In genomic region chrX:38669425-38669824, GRCh38 we compare ENCODE assay signal across 27 cellular contexts.
A peak's percentile ranks its signal among the peaks of the same experiment; 100 is the strongest.
DNase-seq lines count a peak whose midpoint lies in the region; ATAC-seq and TF ChIP-seq lines count a peak whose summit lies in the region.
"Had no signal": no experiment of that assay in that cellular context is flagged by ENCODE, and none has a peak within 500 bp of the region (broad histone marks: within the 10 kb centered on the region; RNA-seq: fewer than 3 reads in every experiment).

No MANE protein-coding gene starts in this region.

- H3K18ac ChIP-seq in mesenchymal stem cell (ENCODE audit: low read depth in 1 of 2, low read length in 2 of 2): no peak overlapping the region

- CTCF ChIA-PET in T-cell (lab: Charles Lee): no interaction called here

- H3K4me1 Mint-ChIP-seq in T-cell: peaks cover 5 to 7% (median 6%) of the 10 kb centered on the region in 3 donors

- H3K23ac ChIP-seq in mesenchymal stem cell (ENCODE audit: low read length in 2 of 2): no peak overlapping the region

- H4K91ac ChIP-seq in mesenchymal stem cell (ENCODE audit: low read length): no peak overlapping the region

- H3K4me2 ChIP-seq in MM.1S (ENCODE audit: low read depth, low read length): peak overlapping the region; percentile 50; the same call in 1 of the 2 replicates
- no peak overlapping the region for H3K4me2 ChIP-seq in mesenchymal stem cell (ENCODE audit: low read length, poor library complexity, severe bottlenecking)

- no peaks in the 10 kb centered on the region for H3K9me2 ChIP-seq in MM.1S (replicated peaks; ENCODE audit: insufficient read depth, low read length)

- peak overlapping the region; percentile 23 to 43 for H3K27ac Mint-ChIP-seq in T-cell
- H3K27ac Mint-ChIP-seq: activated CD4-positive, alpha-beta memory T cell treated with anti-CD3 and anti-CD28 coated beads, Interleukin-2, amount 10 ng/mL, durations not matched to agents 7 days and 5 days; activated T-helper 1 cell treated with anti-CD3 and anti-CD28 coated beads, Interleukin-12 subunit alpha, Interleukin-12 subunit beta, Interleukin-2, Interleukin-4 antibody, amounts not matched to agents 30 ng/mL and 10 ng/mL and 1 ng/mL, durations not matched to agents 14 hours and 24 hours and 36 hours; brain; natural killer cell treated with Interleukin-12 subunit alpha and Interleukin-12 subunit beta and Interleukin-15 and Interleukin-18, amount 100 ng/mL, for 72 hours had no signal

- no peaks in the 10 kb centered on the region for H3K9me3 ChIP-seq in MM.1S (replicated peaks; ENCODE audit: insufficient read depth, low read length)
- no peaks in the 10 kb centered on the region for H3K9me3 ChIP-seq in mesenchymal stem cell (ENCODE audit: control insufficient read depth, low read length)
- H3K9me3 ChIP-seq: esophagus squamous epithelium, lower lobe of right lung, mucosa of descending colon, tibial artery had no signal

- no peaks in the 10 kb centered on the region for H3K79me1 ChIP-seq in mesenchymal stem cell (replicated peaks; ENCODE audit: low read length, poor library complexity, severe bottlenecking)

- H3K36me3 Mint-ChIP-seq in T-cell: no peaks in the 10 kb centered on the region
- H3K36me3 Mint-ChIP-seq: natural killer cell treated with Interleukin-12 subunit alpha and Interleukin-12 subunit beta and Interleukin-15 and Interleukin-18, amount 100 ng/mL, for 72 hours had no signal

- H3F3A ChIP-seq in MM.1S (ENCODE audit: insufficient read depth, low read length): peaks cover 4% of the 10 kb centered on the region; the same call in 1 of the 2 replicates

- H3K79me2 ChIP-seq in MM.1S (ENCODE audit: low read length): no peaks in the 10 kb centered on the region

- peak; percentile 29 for DNase-seq in CD1c-positive myeloid dendritic cell (ENCODE audit: extremely low spot score)
- peak; percentile 83 for DNase-seq in MM.1S
- DNase-seq in T-cell: peak in 12 of 34 experiments; percentile 0 to 21 (median 4)
- peak; percentile 1 for DNase-seq in mesenchymal stem cell
- no peak for DNase-seq in DMS153 (lab: John Stamatoyannopoulos, UW)
- DNase-seq: activated CD4-positive, alpha-beta memory T cell treated with anti-CD3 and anti-CD28 coated beads, Interleukin-2, amount 10 ng/mL, durations not matched to agents 7 days and 5 days; activated CD8-positive, alpha-beta memory T cell treated with anti-CD3 and anti-CD28 coated beads, Interleukin-2, amount 50 U/mL, for 48 hours; activated naive CD4-positive, alpha-beta T cell treated with anti-CD3 and anti-CD28 coated beads, Interleukin-2, amount 50 U/mL, for 16 hours; cerebellar nuclear complex; esophagus squamous epithelium; foreskin keratinocyte; head of caudate nucleus; Kasumi-1; lower lobe of right lung; mucosa of descending colon; NCI-H1436; NCI-H2081 treated with DMSO at 0.1 percent for 48 hours; NCI-H2227 treated with DMSO at 0.1 percent for 48 hours; NCI-H526; stimulated activated CD4-positive, alpha-beta T cell treated with anti-CD3 and anti-CD28 coated beads, Interleukin-4, amount 100 ng/mL, for 24 hours; tibial artery had no signal

- WGBS in mesenchymal stem cell: 0% methylated on average over 2 of the region's 4 CpGs

- ATAC-seq in T-cell (replicated peaks in 1 of 4): peak in 3 of 4 experiments; percentile 35 to 61 (median 59)
- no peak for ATAC-seq in HG02571 (IDR thresholded peaks at IDR 0.05; ENCODE audit: unreplicated experiment)
- no peak for ATAC-seq in GM21367 (IDR thresholded peaks at IDR 0.05; ENCODE audit: unreplicated experiment)
- ATAC-seq: foreskin keratinocyte; lower lobe of right lung; natural killer cell treated with Interleukin-12 subunit alpha and Interleukin-12 subunit beta and Interleukin-15 and Interleukin-18, amount 100 ng/mL, for 72 hours had no signal

- H3K9ac ChIP-seq in MM.1S (ENCODE audit: low read length) (no peak overlapping the region; the same call in 1 of the 2 replicates), mesenchymal stem cell (ENCODE audit: low read length) (no peak overlapping the region)

- no peaks in the 10 kb centered on the region for H3K9me3 Mint-ChIP-seq in T-cell
- H3K9me3 Mint-ChIP-seq: activated CD4-positive, alpha-beta memory T cell treated with anti-CD3 and anti-CD28 coated beads, Interleukin-2, amount 10 ng/mL, durations not matched to agents 7 days and 5 days; activated T-helper 1 cell treated with anti-CD3 and anti-CD28 coated beads, Interleukin-12 subunit alpha, Interleukin-12 subunit beta, Interleukin-2, Interleukin-4 antibody, amounts not matched to agents 30 ng/mL and 10 ng/mL and 1 ng/mL, durations not matched to agents 14 hours and 24 hours and 36 hours; natural killer cell treated with Interleukin-12 subunit alpha and Interleukin-12 subunit beta and Interleukin-15 and Interleukin-18, amount 100 ng/mL, for 72 hours had no signal

- no peak overlapping the region for H3K14ac ChIP-seq in mesenchymal stem cell (ENCODE audit: low read length in 2 of 2)

- H2BK12ac ChIP-seq in mesenchymal stem cell (ENCODE audit: low read length in 2 of 2): no peak overlapping the region

- peaks cover 20% of the 10 kb centered on the region for H3K4me1 ChIP-seq in MM.1S (ENCODE audit: low read length)
- no peaks in the 10 kb centered on the region for H3K4me1 ChIP-seq in mesenchymal stem cell (ENCODE audit: control insufficient read depth, insufficient read depth, low read depth, low read length)
- H3K4me1 ChIP-seq: foreskin keratinocyte, lower lobe of right lung, tibial artery had no signal

- H3K27ac ChIP-seq in MM.1S (ENCODE audit: low read length) (peak overlapping the region; percentile 54; the same call in 1 of the 2 replicates), mesenchymal stem cell (ENCODE audit: low read length, poor library complexity, severe bottlenecking) (no peak overlapping the region)
- H3K27ac ChIP-seq: C4-2B, esophagus squamous epithelium, foreskin keratinocyte, lower lobe of right lung, tibial artery had no signal

- no peak overlapping the region for H2BK15ac ChIP-seq in mesenchymal stem cell (ENCODE audit: low read depth, poor library complexity, severe bottlenecking)

- no peak overlapping the region for H3K4ac ChIP-seq in mesenchymal stem cell (ENCODE audit: low read depth in 1 of 2, low read length in 2 of 2)

- H4K20me1 ChIP-seq in MM.1S (ENCODE audit: insufficient read depth, low read length): no peaks in the 10 kb centered on the region

- no peak overlapping the region for H2BK120ac ChIP-seq in mesenchymal stem cell (ENCODE audit: low read depth, low read length)

- TF ChIP-seq CTCF in MM.1S (IDR thresholded peaks at IDR 0.05; ENCODE audit: low read length): no peak

- POLR2A ChIA-PET in T-cell (lab: Charles Lee): no interaction called here

- H2AK5ac ChIP-seq in mesenchymal stem cell (ENCODE audit: low read length, severe bottlenecking): no peak overlapping the region

- H3K27me3 Mint-ChIP-seq in T-cell: peaks cover under 1 to 13% of the 10 kb centered on the region in 2 donors
- H3K27me3 Mint-ChIP-seq: activated CD4-positive, alpha-beta memory T cell treated with anti-CD3 and anti-CD28 coated beads, Interleukin-2, amount 10 ng/mL, durations not matched to agents 7 days and 5 days had no signal

- H2AFZ ChIP-seq in MM.1S (ENCODE audit: low read length) (0 out of 2 replicates have a peak overlapping the region, but pooled peaks have one; percentile 6), mesenchymal stem cell (ENCODE audit: low read depth, low read length) (no peak overlapping the region)

- no peak overlapping the region for H3K4me3 Mint-ChIP-seq in T-cell
- H3K4me3 Mint-ChIP-seq: activated CD4-positive, alpha-beta memory T cell treated with anti-CD3 and anti-CD28 coated beads, Interleukin-2, amount 10 ng/mL, durations not matched to agents 7 days and 5 days; activated T-helper 1 cell treated with anti-CD3 and anti-CD28 coated beads, Interleukin-12 subunit alpha, Interleukin-12 subunit beta, Interleukin-2, Interleukin-4 antibody, amounts not matched to agents 30 ng/mL and 10 ng/mL and 1 ng/mL, durations not matched to agents 14 hours and 24 hours and 36 hours; brain; natural killer cell treated with Interleukin-12 subunit alpha and Interleukin-12 subunit beta and Interleukin-15 and Interleukin-18, amount 100 ng/mL, for 72 hours had no signal

- no peak overlapping the region for H4K8ac ChIP-seq in mesenchymal stem cell (ENCODE audit: low read length)

- H2BK5ac ChIP-seq in mesenchymal stem cell (ENCODE audit: low read depth, low read length, poor library complexity, severe bottlenecking): no peak overlapping the region

- no peaks in the 10 kb centered on the region for H3K27me3 ChIP-seq in MM.1S (replicated peaks; ENCODE audit: insufficient read depth, low read length)
- H3K27me3 ChIP-seq in mesenchymal stem cell (ENCODE audit: control insufficient read depth in 1 of 2, insufficient read depth in 1 of 2, low read length in 2 of 2): peaks cover 0 to 38% of the 10 kb centered on the region in 2 experiments
- H3K27me3 ChIP-seq: esophagus squamous epithelium, foreskin keratinocyte, tibial artery had no signal

- H3K4me3 ChIP-seq in MM.1S (ENCODE audit: low read length): peak overlapping the region; percentile 30; the same call in 1 of the 2 replicates
- no peak overlapping the region for H3K4me3 ChIP-seq in mesenchymal stem cell (ENCODE audit: insufficient read depth in 1 of 2, low read depth in 1 of 2, low read length in 2 of 2)
- H3K4me3 ChIP-seq: esophagus squamous epithelium, lower lobe of right lung, mucosa of descending colon, tibial artery had no signal

- H3K36me3 ChIP-seq in MM.1S (replicated peaks; ENCODE audit: insufficient read depth, low read length) (no peaks in the 10 kb centered on the region), mesenchymal stem cell (ENCODE audit: control insufficient read depth in 1 of 2, insufficient read depth in 2 of 2, low read depth in 1 of 2, low read length in 2 of 2) (no peaks in the 10 kb centered on the region)
- H3K36me3 ChIP-seq: esophagus squamous epithelium, lower lobe of right lung, tibial artery had no signal

Comparison
In these comparisons a context has a peak if more than half of its experiments do, and no peak if none do; other contexts are left out.
1. ATAC-seq: peak in T-cell (3 of 4); none in HG02571 (single experiment) and GM21367 (single experiment).